Comparison of ENCODE assay signal across 8 cellular contexts in genomic region chr13:74135306-74136088, GRCh38.
A peak's percentile ranks its signal among the peaks of the same experiment; 100 is the strongest.
DNase-seq lines count a peak whose midpoint lies in the region; ATAC-seq and TF ChIP-seq lines count a peak whose summit lies in the region.

No MANE protein-coding gene starts in this region.

- no peaks in the 10 kb centered on the region for H3K36me3 Mint-ChIP-seq in memory B cell

- H3K9me3 Mint-ChIP-seq in memory B cell, result no peaks in the 10 kb centered on the region

- peak overlapping the region; percentile 84 for H3K4me3 Mint-ChIP-seq in memory B cell

- DNase-seq in AG09309 (ENCODE audit: low read depth) (no peak), NCI-H2227 treated with DMSO at 0.1 percent for 48 hours (lab: John Stamatoyannopoulos, UW) (peak; percentile 55), memory B cell (ENCODE audit: low spot score in 2 of 2) (peak; percentile 49 to 74)
- peak; percentile 67 to 74 for DNase-seq in activated CD4-positive, alpha-beta T cell treated with anti-CD3 and anti-CD28 coated beads, Interleukin-2, amount 50 U/mL, for 48 hours
- peak; percentile 33 for DNase-seq in effector CD4-positive, alpha-beta T cell
- DNase-seq in stimulated activated CD8-positive, alpha-beta memory T cell treated with anti-CD3 and anti-CD28 coated beads, Interleukin-2, amount 100 ng/mL, for 1 hour (ENCODE audit: low read depth in 2 of 2), result peak; percentile 30 to 33

- peak overlapping the region; percentile 82 for H3K4me3 ChIP-seq in AG09309 (ENCODE audit: control insufficient read depth, low read depth, low read length)

- no peak overlapping the region for H3K27ac Mint-ChIP-seq in memory B cell

- ATAC-seq in GM18868 (IDR thresholded peaks at IDR 0.05; ENCODE audit: unreplicated experiment) (peak; percentile 45), HG03066 (IDR thresholded peaks at IDR 0.05; ENCODE audit: low read depth, unreplicated experiment) (peak; percentile 41), memory B cell (ENCODE audit: low read depth) (peak; percentile 7)

- H3K4me1 Mint-ChIP-seq in memory B cell, result peaks cover 14% of the 10 kb centered on the region

- TF ChIP-seq CTCF in AG09309 (IDR thresholded peaks at IDR 0.05; ENCODE audit: control insufficient read depth, insufficient read depth, low read depth, low read length, missing control alignments), result no peak

- no peaks in the 10 kb centered on the region for H3K27me3 Mint-ChIP-seq in memory B cell
